In genomic region chr15:74542192-74543042, GRCh38 we compare ENCODE assay signal across 8 cellular contexts. TPM values are rescaled to one million over a fixed set of nuclear protein-coding genes. Genes with fewer than 3 reads are reported as not detected.
DNase-seq lines count a peak whose midpoint lies in the region; ATAC-seq, FAIRE-seq and TF ChIP-seq lines count a peak whose summit lies in the region.

No MANE protein-coding gene starts in this region.

- H3K4me3 ChIP-seq in astrocyte (ENCODE audit: insufficient read depth, low read depth, low read length) (peak overlapping the region; percentile 78), ascending aorta (peak overlapping the region in 1 of 2 donors; percentile 96)

- peaks cover 12% of the 10 kb centered on the region for H3K79me2 ChIP-seq in astrocyte (ENCODE audit: insufficient read depth, low read length)

- H3K27me3 ChIP-seq in astrocyte (ENCODE audit: insufficient read depth, low read length) (no peaks in the 10 kb centered on the region), ascending aorta (no peaks in the 10 kb centered on the region)

- peak overlapping the region; percentile 91 for H3K4me2 ChIP-seq in astrocyte (ENCODE audit: low read length)

- H3K9ac ChIP-seq in astrocyte (ENCODE audit: low read length) = no peak overlapping the region

- no peaks in the 10 kb centered on the region for H3K27me3 Mint-ChIP-seq in stimulated activated naive CD8-positive, alpha-beta T cell treated with anti-CD3 and anti-CD28 coated beads, Interleukin-15, Interleukin-2, amounts not matched to agents 100 ng/mL and 50 ng/mL, for 24 hours
- H3K27me3 Mint-ChIP-seq in astrocyte (ENCODE audit: low read depth, unreplicated experiment) (peaks cover 9% of the 10 kb centered on the region), memory B cell (no peaks in the 10 kb centered on the region)

- H3K27ac ChIP-seq in astrocyte (ENCODE audit: low read depth, low read length) (no peak overlapping the region), ascending aorta (no peak overlapping the region)

- intact Hi-C loops in ascending aorta (cut with DNase I) = loop anchor here (5.0 kb wide), 3 partner anchors 170 to 415 kb away; partner anchors contain the start of genes CSK and RPP25

- no peak overlapping the region for H2AFZ ChIP-seq in astrocyte (ENCODE audit: low read depth, low read length)

- peak overlapping the region; percentile 91 for H3K27ac Mint-ChIP-seq in stimulated activated naive CD8-positive, alpha-beta T cell treated with anti-CD3 and anti-CD28 coated beads, Interleukin-15, Interleukin-2, amounts not matched to agents 100 ng/mL and 50 ng/mL, for 24 hours
- peak overlapping the region; percentile 12 for H3K27ac Mint-ChIP-seq in astrocyte (ENCODE audit: unreplicated experiment)
- peak overlapping the region; percentile 93 for H3K27ac Mint-ChIP-seq in memory B cell

- H4K20me1 ChIP-seq in astrocyte (ENCODE audit: insufficient read depth, low read length) = peaks cover 47% of the 10 kb centered on the region

- peaks cover 67% of the 10 kb centered on the region for H3K4me1 Mint-ChIP-seq in stimulated activated naive CD8-positive, alpha-beta T cell treated with anti-CD3 and anti-CD28 coated beads, Interleukin-15, Interleukin-2, amounts not matched to agents 100 ng/mL and 50 ng/mL, for 24 hours (ENCODE audit: low read depth)
- H3K4me1 Mint-ChIP-seq in astrocyte (ENCODE audit: low read depth, unreplicated experiment) (peaks cover 28% of the 10 kb centered on the region), memory B cell (peaks cover 49% of the 10 kb centered on the region)

- peak overlapping the region; percentile 93 for H3K4me3 Mint-ChIP-seq in stimulated activated naive CD8-positive, alpha-beta T cell treated with anti-CD3 and anti-CD28 coated beads, Interleukin-15, Interleukin-2, amounts not matched to agents 100 ng/mL and 50 ng/mL, for 24 hours
- peak overlapping the region; percentile 86 for H3K4me3 Mint-ChIP-seq in astrocyte (ENCODE audit: unreplicated experiment)
- peak overlapping the region; percentile 97 for H3K4me3 Mint-ChIP-seq in memory B cell

- H3K4me1 ChIP-seq in astrocyte (ENCODE audit: insufficient read depth, low read length) = peaks cover 20% of the 10 kb centered on the region
- H3K4me1 ChIP-seq in ascending aorta = peaks cover 4 to 31% of the 10 kb centered on the region in 2 donors

- ATAC-seq in stimulated activated naive CD8-positive, alpha-beta T cell treated with anti-CD3 and anti-CD28 coated beads, Interleukin-15, Interleukin-2, amounts not matched to agents 100 U/mL and 50 U/mL, for 24 hours = no peak
- no peak for ATAC-seq in memory B cell (ENCODE audit: low read depth)

- peaks cover 34% of the 10 kb centered on the region for H3K36me3 Mint-ChIP-seq in stimulated activated naive CD8-positive, alpha-beta T cell treated with anti-CD3 and anti-CD28 coated beads, Interleukin-15, Interleukin-2, amounts not matched to agents 100 ng/mL and 50 ng/mL, for 24 hours (ENCODE audit: low read depth)
- H3K36me3 Mint-ChIP-seq in astrocyte (ENCODE audit: low read depth, unreplicated experiment) = peaks cover 4% of the 10 kb centered on the region
- peaks cover 2% of the 10 kb centered on the region for H3K36me3 Mint-ChIP-seq in memory B cell

- TF ChIP-seq CTCF in astrocyte (IDR thresholded peaks at IDR 0.05; ENCODE audit: insufficient read depth, low read depth, low read length) = no peak
- TF ChIP-seq CTCF in ascending aorta (IDR thresholded peaks at IDR 0.05) = no peak

- FAIRE-seq in astrocyte (lab: Jason Lieb, UNC) = no peak

- H3K9me3 ChIP-seq in astrocyte (ENCODE audit: insufficient read depth, low read depth, low read length) (no peaks in the 10 kb centered on the region), ascending aorta (no peaks in the 10 kb centered on the region)

- no peak for DNase-seq in stimulated activated naive CD8-positive, alpha-beta T cell treated with anti-CD3 and anti-CD28 coated beads, Interleukin-15, Interleukin-2, amounts not matched to agents 100 U/mL and 50 U/mL, for 24 hours
- no peak for DNase-seq in astrocyte (ENCODE audit: low read depth)
- DNase-seq in memory B cell (ENCODE audit: low spot score in 2 of 2) = no peak
- DNase-seq in GM03348 (ENCODE audit: low spot score) = no peak
- no peak for DNase-seq in cortex of kidney (lab: John Stamatoyannopoulos, UW)
- DNase-seq in DMS153 (lab: John Stamatoyannopoulos, UW) = no peak
- DNase-seq in ascending aorta (ENCODE audit: low spot score in 2 of 2) = no peak

- H3K36me3 ChIP-seq in astrocyte (ENCODE audit: insufficient read depth, low read length) (peaks cover 4% of the 10 kb centered on the region), ascending aorta (no peaks in the 10 kb centered on the region)

- no peaks in the 10 kb centered on the region for H3K9me3 Mint-ChIP-seq in stimulated activated naive CD8-positive, alpha-beta T cell treated with anti-CD3 and anti-CD28 coated beads, Interleukin-15, Interleukin-2, amounts not matched to agents 100 ng/mL and 50 ng/mL, for 24 hours
- H3K9me3 Mint-ChIP-seq in astrocyte (ENCODE audit: unreplicated experiment) = no peaks in the 10 kb centered on the region
- H3K9me3 Mint-ChIP-seq in memory B cell = no peaks in the 10 kb centered on the region

RNA-seq across cellular contexts. Expression of gene ARID3B, which starts 1.4 kb away (rescaled TPM):
- 11.9 and 18.5 TPM in 2 replicates for total RNA-seq in astrocyte
- total RNA-seq in ascending aorta = 13.3 TPM

Comparison
In these comparisons a context has a peak if more than half of its experiments do, and no peak if none do; other contexts are left out.
1. H3K27ac Mint-ChIP-seq: peak in every context shown above with its lines; median percentile 93 in memory B cell; 91 in stimulated activated naive CD8-positive, alpha-beta T cell treated with anti-CD3 and anti-CD28 coated beads, Interleukin-15, Interleukin-2, amounts not matched to agents 100 ng/mL and 50 ng/mL, for 24 hours; 12 in astrocyte.